In the genomic region with DNA sequence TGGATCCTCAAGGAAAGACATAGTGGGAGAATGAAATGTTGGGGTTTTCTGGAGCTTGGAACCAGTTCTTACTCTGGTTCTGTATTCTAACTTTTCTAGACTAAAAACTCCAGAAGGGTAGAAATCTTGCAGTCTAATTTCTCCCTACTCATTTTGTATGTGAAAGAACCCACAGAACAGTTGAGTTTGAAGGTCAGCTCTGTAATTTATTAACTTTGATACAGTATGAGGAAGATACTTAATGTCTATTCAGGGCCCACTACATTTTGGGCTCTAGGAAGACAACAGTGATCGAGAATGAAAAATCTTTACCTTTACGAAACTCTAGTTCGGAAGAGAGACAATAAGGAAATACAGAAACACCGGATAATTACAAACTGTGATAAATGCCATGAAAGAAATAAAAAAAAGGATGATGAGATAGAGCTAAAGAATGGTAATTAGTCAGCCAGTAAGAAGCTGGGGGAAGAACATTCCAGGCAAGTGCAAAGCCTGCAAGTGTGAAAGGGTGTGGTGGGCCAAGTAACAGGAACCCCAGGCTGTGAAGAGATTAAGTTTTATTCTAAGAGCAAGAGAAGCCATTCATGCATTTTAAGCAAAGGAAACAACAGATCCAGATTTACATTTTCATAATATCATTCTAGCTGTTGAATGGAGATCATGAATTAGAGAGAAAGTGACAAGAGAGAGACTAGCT, we compare ENCODE assay signal across 25 cellular contexts.
DNase-seq lines count a peak whose midpoint lies in the region; ATAC-seq and TF ChIP-seq lines count a peak whose summit lies in the region.
"Had no signal": no experiment of that assay in that cellular context is flagged by ENCODE, and none has a peak within 500 bp of the region (broad histone marks: within the 10 kb centered on the region; RNA-seq: fewer than 3 reads in every experiment).

No MANE protein-coding gene starts in this region.

- peaks cover 20% of the 10 kb centered on the region for H3K4me1 Mint-ChIP-seq in dendritic cell treated with granulocyte-macrophage colony-stimulating factor and Interleukin-4, amounts not matched to agents 40 ng/mL and 50 ng/mL, for 4 days (ENCODE audit: low read depth)

- peak overlapping the region; percentile 53 for H3K27ac Mint-ChIP-seq in dendritic cell treated with granulocyte-macrophage colony-stimulating factor and Interleukin-4, amounts not matched to agents 40 ng/mL and 50 ng/mL, for 4 days
- H3K27ac Mint-ChIP-seq: activated naive CD8-positive, alpha-beta T cell; activated T-cell treated with anti-CD3 and anti-CD28 coated beads, Interleukin-2, amount 50 U/mL, for 72 hours; stimulated activated effector memory CD8-positive, alpha-beta T cell treated with anti-CD3 and anti-CD28 coated beads, Interleukin-12 subunit alpha, Interleukin-12 subunit beta, amount 100 ng/mL, for 72 hours had no signal

- peak; percentile 59 for ATAC-seq in HG02759 (IDR thresholded peaks at IDR 0.05; ENCODE audit: unreplicated experiment)
- ATAC-seq in left colon, result peak; percentile 44
- no peak for ATAC-seq in GM18502 (IDR thresholded peaks at IDR 0.05; ENCODE audit: poor library complexity, unreplicated experiment)
- no peak for ATAC-seq in stimulated activated naive CD8-positive, alpha-beta T cell treated with anti-CD3 and anti-CD28 coated beads, Interleukin-15, Interleukin-2, amounts not matched to agents 100 U/mL and 50 U/mL, for 24 hours
- ATAC-seq: activated T-cell treated with anti-CD3 and anti-CD28 coated beads, Interleukin-2, amount 50 U/mL, for 72 hours; body of pancreas; stimulated activated effector memory CD8-positive, alpha-beta T cell treated with anti-CD3 and anti-CD28 coated beads, Interleukin-12 subunit alpha, Interleukin-12 subunit beta, amount 100 ng/mL, for 72 hours had no signal

- DNase-seq in AG10803 (ENCODE audit: low read depth) (peak; percentile 35), left colon (no peak), DMS79 (lab: John Stamatoyannopoulos, UW) (no peak), HuH-7.5 (ENCODE audit: low spot score) (no peak)
- no peak for DNase-seq in stimulated activated naive CD8-positive, alpha-beta T cell treated with anti-CD3 and anti-CD28 coated beads, Interleukin-15, Interleukin-2, amounts not matched to agents 100 U/mL and 50 U/mL, for 24 hours
- DNase-seq: ACHN; activated T-cell treated with anti-CD3 and anti-CD28 coated beads, Interleukin-2, amount 50 U/mL, for 72 hours; body of pancreas; hypothalamus; islet precursor cell; KG1; mesendoderm; MV-4-11; naive thymus-derived CD4-positive, alpha-beta T cell; NCI-H187; NCI-H345; NK-92 treated with Interleukin-12 subunit alpha and Interleukin-12 subunit beta, amount 100 ng/mL, for 24 hours; sigmoid colon; SK-N-SH; testis had no signal

- H3K4me3 Mint-ChIP-seq in dendritic cell treated with granulocyte-macrophage colony-stimulating factor and Interleukin-4, amounts not matched to agents 40 ng/mL and 50 ng/mL, for 4 days, result no peak overlapping the region
- H3K4me3 Mint-ChIP-seq: activated naive CD8-positive, alpha-beta T cell; activated T-cell treated with anti-CD3 and anti-CD28 coated beads, Interleukin-2, amount 50 U/mL, for 72 hours; naive thymus-derived CD4-positive, alpha-beta T cell; stimulated activated effector memory CD8-positive, alpha-beta T cell treated with anti-CD3 and anti-CD28 coated beads, Interleukin-12 subunit alpha, Interleukin-12 subunit beta, amount 100 ng/mL, for 72 hours had no signal

- peaks cover 32% of the 10 kb centered on the region for H3K9me3 Mint-ChIP-seq in dendritic cell treated with granulocyte-macrophage colony-stimulating factor and Interleukin-4, amounts not matched to agents 40 ng/mL and 50 ng/mL, for 4 days

- no peaks in the 10 kb centered on the region for H3K27me3 Mint-ChIP-seq in dendritic cell treated with granulocyte-macrophage colony-stimulating factor and Interleukin-4, amounts not matched to agents 40 ng/mL and 50 ng/mL, for 4 days
- H3K27me3 Mint-ChIP-seq: activated naive CD8-positive, alpha-beta T cell; naive thymus-derived CD4-positive, alpha-beta T cell had no signal

- H3K36me3 Mint-ChIP-seq in dendritic cell treated with granulocyte-macrophage colony-stimulating factor and Interleukin-4, amounts not matched to agents 40 ng/mL and 50 ng/mL, for 4 days (ENCODE audit: low read depth), result peaks cover 6% of the 10 kb centered on the region
- H3K36me3 Mint-ChIP-seq: stimulated activated effector memory CD8-positive, alpha-beta T cell treated with anti-CD3 and anti-CD28 coated beads, Interleukin-12 subunit alpha, Interleukin-12 subunit beta, amount 100 ng/mL, for 72 hours had no signal

- no peak overlapping the region for H3K4me3 ChIP-seq in AG10803 (ENCODE audit: low read length)
- H3K4me3 ChIP-seq: body of pancreas, sigmoid colon, testis had no signal

- no peak for TF ChIP-seq CTCF in AG10803 (conservative IDR thresholded peaks at IDR 0.05; ENCODE audit: low read length)

- intact Hi-C loops in dendritic cell treated with granulocyte-macrophage colony-stimulating factor and Interleukin-4, amounts not matched to agents 40 ng/mL and 50 ng/mL, for 4 days (cut with micrococcal nuclease), result no loop called here
- intact Hi-C loops in left colon (cut with DNase I, micrococcal nuclease), result no loop called here

Comparison
In these comparisons a context has a peak if more than half of its experiments do, and no peak if none do; other contexts are left out.
1. ATAC-seq: peak in HG02759 (single experiment) and left colon (single experiment); none in GM18502 (single experiment) and stimulated activated naive CD8-positive, alpha-beta T cell treated with anti-CD3 and anti-CD28 coated beads, Interleukin-15, Interleukin-2, amounts not matched to agents 100 U/mL and 50 U/mL, for 24 hours (single experiment).